26 cellular contexts compared by ENCODE assay signal in genomic region chr5:6308683-6309082, GRCh38.
"Had no signal": no experiment of that assay in that cellular context is flagged by ENCODE, and none has a peak within 500 bp of the region (broad histone marks: within the 10 kb centered on the region; RNA-seq: fewer than 3 reads in every experiment).

No MANE protein-coding gene starts in this region.

- ATAC-seq: activated CD8-positive, alpha-beta T cell treated with anti-CD3 and anti-CD28 coated beads for 36 hours; activated naive CD8-positive, alpha-beta T cell treated with anti-CD3 and anti-CD28 coated beads, Interleukin-2, amount 50 U/mL, for 24 hours had no signal

- H3K36me3 ChIP-seq: ascending aorta had no signal

- DNase-seq: activated B cell treated with CpG ODN at 0.5 μM for 24 hours; activated CD4-positive, alpha-beta memory T cell treated with anti-CD3 and anti-CD28 coated beads for 36 hours; activated CD4-positive, alpha-beta T cell treated with anti-CD3 and anti-CD28 coated beads for 4 hours; activated CD4-positive, alpha-beta T cell treated with anti-CD3 and anti-CD28 coated beads, Interleukin-2, amount 10 ng/mL, durations not matched to agents 24 days and 14 days; activated CD4-positive, alpha-beta T cell treated with anti-CD3 and anti-CD28 coated beads, Interleukin-2, amount 50 U/mL, for 1 hour; activated CD4-positive, alpha-beta T cell treated with anti-CD3 and anti-CD28 coated beads, Interleukin-2, amount 50 U/mL, for 4 hours; activated CD4-positive, CD25-positive, alpha-beta regulatory T cell treated with anti-CD3 and anti-CD28 coated beads, Interleukin-2, amount 50 U/mL, for 72 hours; activated CD8-positive, alpha-beta memory T cell treated with anti-CD3 and anti-CD28 coated beads, Interleukin-2, amount 50 U/mL, for 4 hours; activated CD8-positive, alpha-beta T cell treated with anti-CD3 and anti-CD28 coated beads for 36 hours; activated effector memory CD4-positive, alpha-beta T cell treated with Interleukin-2 at 50 U/mL for 16 hours; activated gamma-delta T cell; activated naive CD4-positive, alpha-beta T cell treated with anti-CD3 and anti-CD28 coated beads, Interleukin-2, amount 10 ng/mL, durations not matched to agents 7 days and 5 days; activated naive CD4-positive, alpha-beta T cell treated with Interleukin-2 at 50 U/mL for 16 hours; activated naive CD8-positive, alpha-beta T cell treated with anti-CD3 and anti-CD28 coated beads, Interleukin-2, amount 10 ng/mL, durations not matched to agents 7 days and 5 days; activated naive CD8-positive, alpha-beta T cell treated with anti-CD3 and anti-CD28 coated beads, Interleukin-2, amount 50 U/mL, for 24 hours; activated T-cell treated with anti-CD3 and anti-CD28 coated beads, Interleukin-2, amount 50 U/mL, for 24 hours; activated T-cell treated with anti-CD3 and anti-CD28 coated beads, Interleukin-2, amount 50 U/mL, for 48 hours; amygdala; anterior cingulate cortex; central memory CD4-positive, alpha-beta T cell; T-helper 1 cell; T-helper 2 cell; T-helper 9 cell had no signal

- H3K27me3 ChIP-seq: ascending aorta had no signal

- H3K4me1 ChIP-seq: ascending aorta had no signal

- H3K27ac ChIP-seq: ascending aorta, VCaP had no signal

- H3K4me3 ChIP-seq: ascending aorta had no signal

- H3K9me3 ChIP-seq: ascending aorta had no signal

- FAIRE-seq: TTC549 had no signal
